11 cellular contexts compared by ENCODE assay signal in genomic region chr14:61104358-61104757, GRCh38.
DNase-seq lines count a peak whose midpoint lies in the region; ATAC-seq and TF ChIP-seq lines count a peak whose summit lies in the region.
"Had no signal": no experiment of that assay in that cellular context is flagged by ENCODE, and none has a peak within 500 bp of the region (broad histone marks: within the 10 kb centered on the region; RNA-seq: fewer than 3 reads in every experiment).

No MANE protein-coding gene starts in this region.

- DNase-seq in CD14-positive monocyte (ENCODE audit: low spot score) (no peak), IMR-90 (no peak), choroid plexus epithelial cell (ENCODE audit: low read depth) (peak; percentile 46), neuronal stem cell (ENCODE audit: low spot score) (no peak), HEK293T (ENCODE audit: extremely low spot score) (no peak), ovary (no peak)
- no peak for DNase-seq in activated T-cell treated with anti-CD3 and anti-CD28 coated beads, Interleukin-2, amount 50 U/mL, for 24 hours
- no peak for DNase-seq in activated CD8-positive, alpha-beta T cell treated with anti-CD3 and anti-CD28 coated beads for 36 hours
- DNase-seq: KG1, NCI-H524 treated with DMSO at 0.1 percent for 48 hours had no signal

- peak overlapping the region; percentile 84 for H4K5ac ChIP-seq in IMR-90 (ENCODE audit: low read depth, low read length)

- peaks cover 1% of the 10 kb centered on the region; the same call in 1 of the 2 replicates for H3K36me3 ChIP-seq in IMR-90 (ENCODE audit: control insufficient read depth, insufficient read depth, low read length)
- no peaks in the 10 kb centered on the region for H3K36me3 ChIP-seq in neuronal stem cell (replicated peaks in 1 of 2; ENCODE audit: control insufficient read depth in 2 of 2, insufficient read depth in 2 of 2, low read length in 2 of 2)
- no peaks in the 10 kb centered on the region for H3K36me3 ChIP-seq in ovary

- H2BK15ac ChIP-seq in IMR-90 (ENCODE audit: low read depth, low read length) (peak overlapping the region; percentile 89), neuronal stem cell (ENCODE audit: low read length) (no peak overlapping the region)

- H2BK20ac ChIP-seq in IMR-90 (ENCODE audit: low read depth, low read length) = peak overlapping the region; percentile 99

- peak overlapping the region; percentile 35 for H3K9ac ChIP-seq in IMR-90 (ENCODE audit: low read depth, low read length)
- H3K9ac ChIP-seq in neuronal stem cell (ENCODE audit: low read depth, low read length, poor library complexity) = no peak overlapping the region

- H3K18ac ChIP-seq in IMR-90 (ENCODE audit: low read depth, low read length) (peak overlapping the region; percentile 89), neuronal stem cell (ENCODE audit: low read length) (no peak overlapping the region)

- peaks cover 44% of the 10 kb centered on the region for H3K4me1 ChIP-seq in IMR-90 (ENCODE audit: control insufficient read depth, insufficient read depth, low read length)
- H3K4me1 ChIP-seq in neuronal stem cell (ENCODE audit: control insufficient read depth in 2 of 2, insufficient read depth in 1 of 2, low read depth in 1 of 2, low read length in 2 of 2) = peaks cover 24 to 37% of the 10 kb centered on the region in 2 donors
- no peaks in the 10 kb centered on the region for H3K4me1 ChIP-seq in ovary (ENCODE audit: insufficient read depth)

- H3K4me2 ChIP-seq in IMR-90 (ENCODE audit: low read depth, low read length) = no peak overlapping the region
- no peak overlapping the region for H3K4me2 ChIP-seq in neuronal stem cell (ENCODE audit: insufficient read depth, low read length, poor library complexity, severe bottlenecking)

- CTCF ChIA-PET in IMR-90 (lab: Yijun Ruan, JAX) = no interaction called here
- CTCF ChIA-PET in HEK293T (lab: Yijun Ruan, JAX) = no interaction called here
- CTCF ChIA-PET in activated CD8-positive, alpha-beta T cell treated with anti-CD3 and anti-CD28 coated beads for 36 hours (lab: Charles Lee) = no interaction called here

- peak overlapping the region; percentile 95 for H3K56ac ChIP-seq in IMR-90 (ENCODE audit: extremely low read depth, insufficient read depth, low read length)

- no peak overlapping the region for H2BK12ac ChIP-seq in neuronal stem cell (ENCODE audit: low read length)

- peak overlapping the region; percentile 55 to 82 for H3K4me3 Mint-ChIP-seq in CD14-positive monocyte
- no peak overlapping the region for H3K4me3 Mint-ChIP-seq in activated T-cell treated with anti-CD3 and anti-CD28 coated beads, Interleukin-2, amount 50 U/mL, for 24 hours
- H3K4me3 Mint-ChIP-seq in activated CD8-positive, alpha-beta T cell treated with anti-CD3 and anti-CD28 coated beads for 36 hours = no peak overlapping the region
- H3K4me3 Mint-ChIP-seq: neural crest cell had no signal

- peak overlapping the region; percentile 97 for H2AK9ac ChIP-seq in IMR-90 (replicated peaks; ENCODE audit: low read depth, low read length, poor library complexity)

- H3K4me1 Mint-ChIP-seq in CD14-positive monocyte = peaks cover 58% of the 10 kb centered on the region
- peaks cover 26% of the 10 kb centered on the region for H3K4me1 Mint-ChIP-seq in activated T-cell treated with anti-CD3 and anti-CD28 coated beads, Interleukin-2, amount 50 U/mL, for 24 hours (ENCODE audit: low read depth)
- H3K4me1 Mint-ChIP-seq in activated CD8-positive, alpha-beta T cell treated with anti-CD3 and anti-CD28 coated beads for 36 hours (ENCODE audit: low read depth) = peaks cover 26% of the 10 kb centered on the region

- no peaks in the 10 kb centered on the region for H3K27me3 ChIP-seq in IMR-90 (ENCODE audit: control insufficient read depth, insufficient read depth, low read length)
- no peaks in the 10 kb centered on the region for H3K27me3 ChIP-seq in neuronal stem cell (ENCODE audit: control insufficient read depth in 3 of 3, insufficient read depth in 3 of 3, low read depth in 1 of 3, low read length in 3 of 3)
- no peaks in the 10 kb centered on the region for H3K27me3 ChIP-seq in ovary

- H2BK5ac ChIP-seq in IMR-90 (ENCODE audit: low read depth, low read length, poor library complexity, severe bottlenecking) = peak overlapping the region; percentile 96
- H2BK5ac ChIP-seq in neuronal stem cell (ENCODE audit: low read length) = no peak overlapping the region

- TF ChIP-seq POLR2A in IMR-90 (IDR thresholded peaks at IDR 0.05; ENCODE audit: low read depth, low read length) = no peak
- TF ChIP-seq POLR2A in ovary (IDR thresholded peaks at IDR 0.05) = no peak

- H3K9me3 ChIP-seq in IMR-90 (ENCODE audit: control insufficient read depth, insufficient read depth, low read length) = no peaks in the 10 kb centered on the region
- H3K9me3 ChIP-seq in neuronal stem cell (replicated peaks in 1 of 2; ENCODE audit: control insufficient read depth in 2 of 2, insufficient read depth in 1 of 2, low read depth in 1 of 2, low read length in 2 of 2) = no peaks in the 10 kb centered on the region
- no peaks in the 10 kb centered on the region for H3K9me3 ChIP-seq in ovary

- in situ Hi-C loops in IMR-90 (cut with MboI; ENCODE audit: low sequenced_read_pairs) = no loop called here

- no peaks in the 10 kb centered on the region for H4K20me1 ChIP-seq in IMR-90 (ENCODE audit: insufficient read depth, low read length)

- intact Hi-C loops in CD14-positive monocyte (cut with micrococcal nuclease) (loop anchor here (5.0 to 10.0 kb wide), 4 partner anchors 120 to 1012 kb away; partner anchors contain the start of genes SLC38A6 (in 2 of the 2), TRMT5 (in 2 of the 2) and PCNX4 (in 1 of the 2)), IMR-90 (cut with micrococcal nuclease) (loop anchor here (2.0 to 5.0 kb wide), 4 partner anchors 40 to 457 kb away; partner anchors contain the start of genes SIX1, SIX4, SLC38A6 and TRMT5), ovary (cut with DNase I) (no loop called here)
- intact Hi-C loops in activated CD8-positive, alpha-beta T cell treated with anti-CD3 and anti-CD28 coated beads for 36 hours (cut with micrococcal nuclease) = no loop called here

- BruUV-seq in IMR-90 (replicated peaks; lab: Mats Ljungman, UMichigan) = no TSS peak

- peak overlapping the region; percentile 93 for H2AK5ac ChIP-seq in IMR-90 (ENCODE audit: low read depth, low read length)
- no peak overlapping the region for H2AK5ac ChIP-seq in neuronal stem cell (ENCODE audit: low read depth, low read length)

- no peak for TF ChIP-seq CTCF in CD14-positive monocyte (IDR thresholded peaks at IDR 0.05)
- no peak for TF ChIP-seq CTCF in IMR-90 (conservative IDR thresholded peaks at IDR 0.05; ENCODE audit: low read depth, low read length)
- TF ChIP-seq CTCF in choroid plexus epithelial cell (conservative IDR thresholded peaks at IDR 0.05; ENCODE audit: low read depth, low read length) = no peak
- no peak for TF ChIP-seq CTCF in ovary (IDR thresholded peaks at IDR 0.05)
- no peak for TF ChIP-seq CTCF in activated CD8-positive, alpha-beta T cell treated with anti-CD3 and anti-CD28 coated beads for 36 hours (IDR thresholded peaks at IDR 0.05)

- peaks cover 0 to 17% of the 10 kb centered on the region in 2 experiments; a peak in 2 of 4 replicates for H3K79me1 ChIP-seq in IMR-90 (ENCODE audit: low read depth in 1 of 2, low read length in 2 of 2)
- H3K79me1 ChIP-seq in neuronal stem cell (ENCODE audit: low read depth, low read length) = no peaks in the 10 kb centered on the region

- H2AFZ ChIP-seq in IMR-90 (replicated peaks; ENCODE audit: low read length, poor library complexity) (peak overlapping the region; percentile 90), neuronal stem cell (ENCODE audit: low read length) (peak overlapping the region; percentile 86)

- POLR2A ChIA-PET in IMR-90 (lab: Charles Lee; ENCODE audit: unreplicated experiment) (interaction anchor here (0.6 kb wide), 1 partner anchor 26 kb away, joined by 3 read pairs; no protein-coding TSS in a partner anchor), HEK293T (lab: Yijun Ruan, JAX) (interaction anchor here (0.7 kb wide), 1 partner anchor 79 kb away, joined by 3 read pairs; no protein-coding TSS in a partner anchor)
- POLR2A ChIA-PET in activated CD8-positive, alpha-beta T cell treated with anti-CD3 and anti-CD28 coated beads for 36 hours (lab: Charles Lee) = no interaction called here

- H3K9me1 ChIP-seq in IMR-90 (ENCODE audit: insufficient read depth, low read length) = peaks cover 47% of the 10 kb centered on the region

- ATAC-seq in IMR-90 (ENCODE audit: low read depth) = no peak
- ATAC-seq in activated CD8-positive, alpha-beta T cell treated with anti-CD3 and anti-CD28 coated beads for 36 hours = no peak

- no peaks in the 10 kb centered on the region for H3K27me3 Mint-ChIP-seq in CD14-positive monocyte (ENCODE audit: low read depth in 3 of 3)
- no peaks in the 10 kb centered on the region for H3K27me3 Mint-ChIP-seq in activated T-cell treated with anti-CD3 and anti-CD28 coated beads, Interleukin-2, amount 50 U/mL, for 24 hours
- H3K27me3 Mint-ChIP-seq in activated CD8-positive, alpha-beta T cell treated with anti-CD3 and anti-CD28 coated beads for 36 hours = no peaks in the 10 kb centered on the region

- H3K23ac ChIP-seq in IMR-90 (ENCODE audit: low read depth, low read length) (peak overlapping the region; percentile 95), neuronal stem cell (ENCODE audit: low read depth, low read length, poor library complexity) (no peak overlapping the region)

- H3K9me3 Mint-ChIP-seq in CD14-positive monocyte = peaks cover 0 to 8% (median 3%) of the 10 kb centered on the region in 7 donors
- H3K9me3 Mint-ChIP-seq in activated T-cell treated with anti-CD3 and anti-CD28 coated beads, Interleukin-2, amount 50 U/mL, for 24 hours = peaks cover 3% of the 10 kb centered on the region
- H3K9me3 Mint-ChIP-seq in activated CD8-positive, alpha-beta T cell treated with anti-CD3 and anti-CD28 coated beads for 36 hours = no peaks in the 10 kb centered on the region
- H3K9me3 Mint-ChIP-seq: neural crest cell had no signal

- no peak for TF ChIP-seq RAD21 in IMR-90 (IDR thresholded peaks at IDR 0.05; ENCODE audit: low read length)

- no CpG with 5 or more reads among the region's 3 CpGs for WGBS in IMR-90 (ENCODE audit: extremely low coverage in 2 of 2, insufficient read length in 1 of 2), 2 experiments
- WGBS in neuronal stem cell (ENCODE audit: extremely low coverage in 2 of 2, insufficient read length in 2 of 2, insufficient replicate concordance in 1 of 2), 2 donors = no CpG with 5 or more reads among the region's 3 CpGs
- WGBS in ovary, 3 donors = 67 to 81% (median 79%) methylated on average over 3 of the region's 3 CpGs

- peaks cover 6 to 12% of the 10 kb centered on the region in 2 donors for H3K36me3 Mint-ChIP-seq in CD14-positive monocyte
- no peaks in the 10 kb centered on the region for H3K36me3 Mint-ChIP-seq in activated T-cell treated with anti-CD3 and anti-CD28 coated beads, Interleukin-2, amount 50 U/mL, for 24 hours (ENCODE audit: low read depth)
- H3K36me3 Mint-ChIP-seq in activated CD8-positive, alpha-beta T cell treated with anti-CD3 and anti-CD28 coated beads for 36 hours (ENCODE audit: low read depth) = no peaks in the 10 kb centered on the region

- H4K8ac ChIP-seq in IMR-90 (ENCODE audit: low read depth in 2 of 2, low read length in 2 of 2) (peak overlapping the region; percentile 93 to 94), neuronal stem cell (ENCODE audit: low read depth, low read length) (no peak overlapping the region)

- H3K14ac ChIP-seq in IMR-90 (replicated peaks; ENCODE audit: low read depth, low read length) = peak overlapping the region; percentile 93
- H3K14ac ChIP-seq in neuronal stem cell (ENCODE audit: low read length) = no peak overlapping the region

- peak overlapping the region; percentile 99 for H2BK120ac ChIP-seq in IMR-90 (ENCODE audit: low read depth, low read length)
- H2BK120ac ChIP-seq in neuronal stem cell (ENCODE audit: low read depth, low read length) = no peak overlapping the region

- peak overlapping the region; percentile 98 to 100 (median 99) for H3K27ac Mint-ChIP-seq in CD14-positive monocyte
- no peak overlapping the region for H3K27ac Mint-ChIP-seq in activated T-cell treated with anti-CD3 and anti-CD28 coated beads, Interleukin-2, amount 50 U/mL, for 24 hours
- H3K27ac Mint-ChIP-seq in activated CD8-positive, alpha-beta T cell treated with anti-CD3 and anti-CD28 coated beads for 36 hours = no peak overlapping the region

- H3K27ac ChIP-seq in IMR-90 (ENCODE audit: insufficient read depth, low read length) (peak overlapping the region; percentile 94), neuronal stem cell (replicated peaks; ENCODE audit: low read length) (no peak overlapping the region), ovary (no peak overlapping the region)

- H3K4me3 ChIP-seq in IMR-90 (ENCODE audit: insufficient read depth, low read depth, low read length) = no peak overlapping the region
- H3K4me3 ChIP-seq in choroid plexus epithelial cell (ENCODE audit: low read depth, low read length) = no peak overlapping the region
- no peak overlapping the region for H3K4me3 ChIP-seq in neuronal stem cell (ENCODE audit: low read length in 2 of 2)
- H3K4me3 ChIP-seq in ovary = no peak overlapping the region

- dilution Hi-C loops in IMR-90 (cut with HindIII; ENCODE audit: low sequenced_read_pairs, unreplicated experiment) = no loop called here

- no peak for TF ChIP-seq EP300 in ovary (IDR thresholded peaks at IDR 0.05)

- peak overlapping the region; percentile 99 for H3K4ac ChIP-seq in IMR-90 (ENCODE audit: low read depth, low read length)
- no peak overlapping the region for H3K4ac ChIP-seq in neuronal stem cell (ENCODE audit: low read length)

- H4K91ac ChIP-seq in IMR-90 (ENCODE audit: insufficient read depth, low read depth, low read length) (peak overlapping the region; percentile 99), neuronal stem cell (ENCODE audit: low read depth, low read length, poor library complexity) (no peak overlapping the region)

Comparison
In these comparisons a context has a peak if more than half of its experiments do, and no peak if none do; other contexts are left out.
1. H3K27ac Mint-ChIP-seq: peak in CD14-positive monocyte (7 of 7); none in activated T-cell treated with anti-CD3 and anti-CD28 coated beads, Interleukin-2, amount 50 U/mL, for 24 hours (single experiment) and activated CD8-positive, alpha-beta T cell treated with anti-CD3 and anti-CD28 coated beads for 36 hours (single experiment).
2. H3K4me3 Mint-ChIP-seq: peak in CD14-positive monocyte (2 of 2); none in activated T-cell treated with anti-CD3 and anti-CD28 coated beads, Interleukin-2, amount 50 U/mL, for 24 hours (single experiment) and activated CD8-positive, alpha-beta T cell treated with anti-CD3 and anti-CD28 coated beads for 36 hours (single experiment).
3. intact Hi-C loops: an anchor here in CD14-positive monocyte (5.0 to 10.0 kb wide) and IMR-90 (2.0 to 5.0 kb wide); none called in ovary and activated CD8-positive, alpha-beta T cell treated with anti-CD3 and anti-CD28 coated beads for 36 hours.